ENCODE assay signal across 1 cellular context in genomic region chr4:69240787-69241186, GRCh38.
TF ChIP-seq lines count a peak whose summit lies in the region.
"Not testable (repeated sequence)": the region's sequence is repeated elsewhere in the genome, so short reads cannot be mapped to it uniquely, and the experiment has no call there.

No MANE protein-coding gene starts in this region.

TF ChIP-seq in HepG2, 621 proteins besides CTCF, POLR2A, EP300 and RAD21:
- not testable (repeated sequence) for TF ChIP-seq SOX13 (IDR thresholded peaks at IDR 0.05); HNF1A (CRISPR knock-in tag; IDR thresholded peaks at IDR 0.05; ENCODE audit: borderline replicate concordance); CREM (CRISPR knock-in tag; IDR thresholded peaks at IDR 0.05); NR2F6 (CRISPR knock-in tag; IDR thresholded peaks at IDR 0.05)
- TF ChIP-seq SOX13 (CRISPR knock-in tag; conservative IDR thresholded peaks at IDR 0.05 in 1 of 2, IDR thresholded peaks at IDR 0.05 in 1 of 2) (peak in 1 of 2 experiments; percentile 11; a peak in 1 of 4 replicates), ZMYM4 (CRISPR knock-in tag; IDR thresholded peaks at IDR 0.05) (0 out of 2 replicates have a peak, but pooled peaks have one; percentile 13), ARID3A (IDR thresholded peaks at IDR 0.05; ENCODE audit: low read depth, low read length) (0 out of 2 replicates have a peak, but pooled peaks have one; percentile 33), ARID5B (CRISPR knock-in tag; IDR thresholded peaks at IDR 0.05) (peak; percentile 62; the same call in 1 of the 2 replicates), HNF1A (IDR thresholded peaks at IDR 0.05; ENCODE audit: low read depth) (peak; percentile 67), JUND (CRISPR knock-in tag; IDR thresholded peaks at IDR 0.05) (peak; percentile 82), POGZ (CRISPR knock-in tag; IDR thresholded peaks at IDR 0.05) (peak; percentile 62; the same call in 1 of the 2 replicates), HDAC2 (CRISPR knock-in tag; IDR thresholded peaks at IDR 0.05) (0 out of 2 replicates have a peak, but pooled peaks have one; percentile 22), SOX5 (CRISPR knock-in tag; IDR thresholded peaks at IDR 0.05; ENCODE audit: borderline replicate concordance) (peak; percentile 35; the same call in 1 of the 2 replicates), RARA (CRISPR knock-in tag; IDR thresholded peaks at IDR 0.05) (peak; percentile 28; the same call in 1 of the 2 replicates), GATAD2A (CRISPR knock-in tag; IDR thresholded peaks at IDR 0.05) (peak; percentile 63), PAXIP1 (CRISPR knock-in tag; conservative IDR thresholded peaks at IDR 0.05) (0 out of 2 replicates have a peak, but pooled peaks have one; percentile 27), HOMEZ (CRISPR knock-in tag; IDR thresholded peaks at IDR 0.05; ENCODE audit: low read depth) (peak; percentile 81; the same call in 1 of the 2 replicates), BCL6 (CRISPR knock-in tag; IDR thresholded peaks at IDR 0.05) (peak; percentile 24; the same call in 1 of the 2 replicates), ONECUT2 (CRISPR knock-in tag; IDR thresholded peaks at IDR 0.05) (peak; percentile 78), ATF3 (CRISPR knock-in tag; IDR thresholded peaks at IDR 0.05) (0 out of 2 replicates have a peak, but pooled peaks have one; percentile 49), FOSL2 (CRISPR knock-in tag; IDR thresholded peaks at IDR 0.05) (peak; percentile 84), FOSL1 (CRISPR knock-in tag; IDR thresholded peaks at IDR 0.05; ENCODE audit: borderline replicate concordance) (peak; percentile 54; the same call in 1 of the 2 replicates), RXRB (CRISPR knock-in tag; IDR thresholded peaks at IDR 0.05; ENCODE audit: borderline replicate concordance) (peak; percentile 72), CREM (IDR thresholded peaks at IDR 0.05) (peak; percentile 18; the same call in 1 of the 2 replicates), FOXA3 (CRISPR knock-in tag; IDR thresholded peaks at IDR 0.05) (peak; percentile 26; the same call in 1 of the 2 replicates), KAT2B (IDR thresholded peaks at IDR 0.05; ENCODE audit: borderline replicate concordance, low read depth, low read length) (peak; percentile 70; the same call in 1 of the 2 replicates), MIXL1 (CRISPR knock-in tag; IDR thresholded peaks at IDR 0.05) (0 out of 2 replicates have a peak, but pooled peaks have one; percentile 35), AHDC1 (CRISPR knock-in tag; IDR thresholded peaks at IDR 0.05; ENCODE audit: borderline replicate concordance) (peak; percentile 38; the same call in 1 of the 2 replicates), NR2F6 (IDR thresholded peaks at IDR 0.05) (0 out of 2 replicates have a peak, but pooled peaks have one; percentile 20), PPARG (CRISPR knock-in tag; conservative IDR thresholded peaks at IDR 0.05) (peak; percentile 87)
TF ChIP-seq in HepG2: peak in this region for 26; not testable (repeated sequence) for 595.
